In the genomic region with DNA sequence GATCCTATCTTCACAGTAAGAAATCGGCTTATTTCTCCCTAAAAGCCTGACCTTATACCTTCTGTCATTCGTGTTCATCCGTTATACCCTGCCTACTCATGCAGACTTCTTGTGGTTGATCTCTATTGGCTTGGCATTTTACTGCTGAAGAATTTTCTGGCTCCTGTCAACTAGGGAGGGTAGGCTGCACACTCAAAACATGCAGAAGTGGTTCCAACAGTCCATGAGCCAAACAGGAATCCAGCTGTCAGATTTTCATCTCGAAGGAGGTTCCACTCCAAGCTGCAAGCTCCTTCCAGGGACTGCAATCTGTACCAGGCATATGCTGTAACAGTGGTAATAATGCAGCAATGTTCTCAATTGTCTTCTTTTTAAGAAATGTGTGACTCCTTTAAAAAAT, we compare ENCODE assay signal across 29 cellular contexts. TPM values are rescaled to one million over a fixed set of nuclear protein-coding genes. Genes with fewer than 3 reads are reported as not detected.
DNase-seq lines count a peak whose midpoint lies in the region; ATAC-seq, FAIRE-seq and TF ChIP-seq lines count a peak whose summit lies in the region.
"Had no signal": no experiment of that assay in that cellular context is flagged by ENCODE, and none has a peak within 500 bp of the region (broad histone marks: within the 10 kb centered on the region; RNA-seq: fewer than 3 reads in every experiment).

No MANE protein-coding gene starts in this region.

- TF ChIP-seq CTCF in astrocyte (IDR thresholded peaks at IDR 0.05; ENCODE audit: insufficient read depth, low read depth, low read length): no peak
- no peak for TF ChIP-seq CTCF in cardiac muscle cell (IDR thresholded peaks at IDR 0.05; ENCODE audit: low read depth, low read length)
- no peak for TF ChIP-seq CTCF in osteoblast (IDR thresholded peaks at IDR 0.05; ENCODE audit: extremely low read depth, low read depth, low read length)

- H3K9me3 ChIP-seq in astrocyte (ENCODE audit: insufficient read depth, low read depth, low read length) (no peaks in the 10 kb centered on the region), cardiac muscle cell (ENCODE audit: low read depth) (no peaks in the 10 kb centered on the region), osteoblast (ENCODE audit: low read depth, low read length) (no peaks in the 10 kb centered on the region)
- H3K9me3 ChIP-seq: sigmoid colon, stomach had no signal

- H3K4me3 Mint-ChIP-seq in astrocyte (ENCODE audit: unreplicated experiment): no peak overlapping the region
- H3K4me3 Mint-ChIP-seq: activated CD4-positive, alpha-beta T cell treated with anti-CD3 and anti-CD28 coated beads for 36 hours; activated CD8-positive, alpha-beta T cell treated with anti-CD3 and anti-CD28 coated beads, Interleukin-2, amount 10 ng/mL, durations not matched to agents 7 days and 5 days; activated T-helper 17 cell treated with anti-CD3 and anti-CD28 coated beads, Interleukin-2, amount 50 U/mL, for 72 hours; CD4-positive, CD25-positive, alpha-beta regulatory T cell; effector memory CD8-positive, alpha-beta T cell; neural progenitor cell had no signal

- FAIRE-seq in astrocyte (lab: Jason Lieb, UNC): no peak
- FAIRE-seq: H54, urothelium cell line had no signal

- no peaks in the 10 kb centered on the region for H3K9me3 Mint-ChIP-seq in astrocyte (ENCODE audit: unreplicated experiment)
- H3K9me3 Mint-ChIP-seq: activated T-helper 17 cell treated with anti-CD3 and anti-CD28 coated beads, Interleukin-2, amount 50 U/mL, for 72 hours; CD4-positive, CD25-positive, alpha-beta regulatory T cell; effector memory CD8-positive, alpha-beta T cell; neural progenitor cell had no signal

- H3K9ac ChIP-seq in astrocyte (ENCODE audit: low read length): no peak overlapping the region
- H3K9ac ChIP-seq: neural progenitor cell had no signal

- H3K79me2 ChIP-seq in astrocyte (ENCODE audit: insufficient read depth, low read length): peaks cover 51% of the 10 kb centered on the region
- H3K79me2 ChIP-seq in osteoblast (ENCODE audit: insufficient read depth, low read length): peaks cover 50% of the 10 kb centered on the region

- DNase-seq in DMS 273 (lab: John Stamatoyannopoulos, UW; ENCODE audit: unreplicated experiment): peak; percentile 17
- DNase-seq in DMS 273 treated with DMSO at 0.1 percent for 48 hours (lab: John Stamatoyannopoulos, UW): no peak
- DNase-seq in astrocyte (ENCODE audit: low read depth): peak; percentile 18
- peak in 1 of 2 donors; percentile 50 for DNase-seq in cardiac muscle cell (ENCODE audit: low read depth in 1 of 2, low spot score in 1 of 2)
- DNase-seq in osteoblast (ENCODE audit: insufficient read length, low spot score, missing footprints): peak; percentile 68
- no peak for DNase-seq in hypothalamus (lab: John Stamatoyannopoulos, UW)
- no peak for DNase-seq in DMS79 treated with DMSO at 0.1 percent for 48 hours (lab: John Stamatoyannopoulos, UW)
- DNase-seq: activated CD4-positive, alpha-beta T cell treated with anti-CD3 and anti-CD28 coated beads for 36 hours; activated CD8-positive, alpha-beta T cell treated with anti-CD3 and anti-CD28 coated beads, Interleukin-2, amount 10 ng/mL, durations not matched to agents 7 days and 5 days; activated naive CD4-positive, alpha-beta T cell treated with anti-CD3 and anti-CD28 coated beads, Interleukin-2, amount 50 U/mL, for 16 hours; Calu3; CD4-positive, CD25-positive, alpha-beta regulatory T cell; cortex of kidney; effector memory CD8-positive, alpha-beta T cell; foreskin melanocyte; mammary epithelial cell; NCI-H2029; NCI-H526 treated with DMSO at 0.1 percent for 48 hours; posterior cingulate gyrus; SHP77 treated with DMSO at 0.1 percent for 48 hours; sigmoid colon; stimulated activated CD4-positive, alpha-beta T cell treated with anti-CD3 and anti-CD28 coated beads, Interleukin-4, amount 100 ng/mL, for 1 hour; stomach had no signal

- no peak overlapping the region for H2AFZ ChIP-seq in astrocyte (ENCODE audit: low read depth, low read length)
- no peak overlapping the region for H2AFZ ChIP-seq in osteoblast (ENCODE audit: low read length)
- H2AFZ ChIP-seq: neural progenitor cell had no signal

- H3K4me1 Mint-ChIP-seq in astrocyte (ENCODE audit: low read depth, unreplicated experiment): peaks cover 31% of the 10 kb centered on the region

- H3K27me3 ChIP-seq in astrocyte (ENCODE audit: insufficient read depth, low read length) (no peaks in the 10 kb centered on the region), cardiac muscle cell (no peaks in the 10 kb centered on the region), osteoblast (ENCODE audit: insufficient read depth, low read length) (no peaks in the 10 kb centered on the region)
- H3K27me3 ChIP-seq: neural progenitor cell, sigmoid colon, stomach had no signal

- H3K4me3 ChIP-seq in astrocyte (ENCODE audit: insufficient read depth, low read depth, low read length) (no peak overlapping the region), cardiac muscle cell (no peak overlapping the region), osteoblast (ENCODE audit: insufficient read depth, low read length) (no peak overlapping the region)
- H3K4me3 ChIP-seq: neural progenitor cell, sigmoid colon, stomach had no signal

- peaks cover 3% of the 10 kb centered on the region for H3K36me3 Mint-ChIP-seq in astrocyte (ENCODE audit: low read depth, unreplicated experiment)

- H3K4me2 ChIP-seq in astrocyte (ENCODE audit: low read length): no peak overlapping the region
- no peak overlapping the region for H3K4me2 ChIP-seq in osteoblast (ENCODE audit: insufficient read depth, low read length)
- H3K4me2 ChIP-seq: neural progenitor cell had no signal

- ATAC-seq in GM18502 (IDR thresholded peaks at IDR 0.05; ENCODE audit: poor library complexity, unreplicated experiment): no peak
- ATAC-seq: activated CD4-positive, alpha-beta T cell treated with anti-CD3 and anti-CD28 coated beads for 36 hours; activated CD8-positive, alpha-beta T cell treated with anti-CD3 and anti-CD28 coated beads, Interleukin-2, amount 10 ng/mL, durations not matched to agents 7 days and 5 days; activated T-helper 17 cell treated with anti-CD3 and anti-CD28 coated beads, Interleukin-2, amount 50 U/mL, for 72 hours; effector memory CD8-positive, alpha-beta T cell had no signal

- H3K27ac ChIP-seq in astrocyte (ENCODE audit: low read depth, low read length): no peak overlapping the region
- H3K27ac ChIP-seq in cardiac muscle cell: peak overlapping the region; percentile 7
- no peak overlapping the region for H3K27ac ChIP-seq in osteoblast (ENCODE audit: low read depth, low read length)
- H3K27ac ChIP-seq: 22Rv1, neural progenitor cell, sigmoid colon, stomach had no signal

- H4K20me1 ChIP-seq in astrocyte (ENCODE audit: insufficient read depth, low read length) (peaks cover 58% of the 10 kb centered on the region), osteoblast (ENCODE audit: insufficient read depth, low read length) (peaks cover 8% of the 10 kb centered on the region)

- H3K36me3 ChIP-seq in astrocyte (ENCODE audit: insufficient read depth, low read length) (peaks cover 4% of the 10 kb centered on the region), cardiac muscle cell (no peaks in the 10 kb centered on the region), osteoblast (ENCODE audit: insufficient read depth, low read length) (no peaks in the 10 kb centered on the region)
- H3K36me3 ChIP-seq: neural progenitor cell, sigmoid colon had no signal

- H3K27me3 Mint-ChIP-seq in astrocyte (ENCODE audit: low read depth, unreplicated experiment): no peaks in the 10 kb centered on the region
- H3K27me3 Mint-ChIP-seq: activated CD4-positive, alpha-beta T cell treated with anti-CD3 and anti-CD28 coated beads for 36 hours; activated T-helper 17 cell treated with anti-CD3 and anti-CD28 coated beads, Interleukin-2, amount 50 U/mL, for 72 hours; CD4-positive, CD25-positive, alpha-beta regulatory T cell; effector memory CD8-positive, alpha-beta T cell had no signal

- no peak overlapping the region for H3K27ac Mint-ChIP-seq in astrocyte (ENCODE audit: unreplicated experiment)
- H3K27ac Mint-ChIP-seq: activated CD4-positive, alpha-beta T cell treated with anti-CD3 and anti-CD28 coated beads for 36 hours; activated CD8-positive, alpha-beta T cell treated with anti-CD3 and anti-CD28 coated beads, Interleukin-2, amount 10 ng/mL, durations not matched to agents 7 days and 5 days; activated T-helper 17 cell treated with anti-CD3 and anti-CD28 coated beads, Interleukin-2, amount 50 U/mL, for 72 hours; neural progenitor cell had no signal

- H3K4me1 ChIP-seq in astrocyte (ENCODE audit: insufficient read depth, low read length) (peaks cover 22% of the 10 kb centered on the region), cardiac muscle cell (ENCODE audit: low read depth) (no peaks in the 10 kb centered on the region), osteoblast (ENCODE audit: insufficient read depth, low read length) (peaks cover 18% of the 10 kb centered on the region)

RNA-seq across cellular contexts. Expression of gene DNAJC11, which starts 10.1 kb away (rescaled TPM):
- total RNA-seq in astrocyte (58.9 and 63.9 TPM in 2 replicates), cardiac muscle cell (48.8 and 67.9 TPM in 2 replicates), osteoblast (26.8 and 29.5 TPM in 2 replicates)
- polyA plus RNA-seq in cardiac muscle cell: 54.3 and 64.7 TPM in 2 replicates

Comparison
In these comparisons a context has a peak if more than half of its experiments do, and no peak if none do; other contexts are left out.
1. DNase-seq: peak in DMS 273 (single experiment), astrocyte (single experiment) and osteoblast (single experiment); none in DMS 273 treated with DMSO at 0.1 percent for 48 hours (single experiment), hypothalamus (0 of 51) and DMS79 treated with DMSO at 0.1 percent for 48 hours (single experiment).